Comparison of ENCODE assay signal across 34 cellular contexts in genomic region chr7:119681336-119681735, GRCh38.
"Had no signal": no experiment of that assay in that cellular context is flagged by ENCODE, and none has a peak within 500 bp of the region (broad histone marks: within the 10 kb centered on the region; RNA-seq: fewer than 3 reads in every experiment).

No MANE protein-coding gene starts in this region.

- H3K36me3 ChIP-seq: adrenal gland, brain microvascular endothelial cell, breast epithelium had no signal

- H3K9me3 ChIP-seq: adrenal gland, body of pancreas, breast epithelium had no signal

- H3K9me3 Mint-ChIP-seq: activated CD4-positive, alpha-beta T cell treated with anti-CD3 and anti-CD28 coated beads, Interleukin-2, amount 10 ng/mL, durations not matched to agents 24 days and 14 days had no signal

- ATAC-seq: activated CD8-positive, alpha-beta T cell treated with anti-CD3 and anti-CD28 coated beads for 36 hours; activated naive CD4-positive, alpha-beta T cell treated with anti-CD3 and anti-CD28 coated beads, Interleukin-2, amount 50 U/mL, for 72 hours; activated T-cell treated with anti-CD3 and anti-CD28 coated beads, Interleukin-2, amount 50 U/mL, for 4 hours; activated T-cell treated with anti-CD3 and anti-CD28 coated beads, Interleukin-2, amount 50 U/mL, for 72 hours; activated T-helper 17 cell treated with anti-CD3 and anti-CD28 coated beads, Interleukin-2, amount 50 U/mL, for 72 hours; body of pancreas had no signal

- H3K36me3 Mint-ChIP-seq: activated CD4-positive, alpha-beta memory T cell treated with anti-CD3 and anti-CD28 coated beads for 36 hours; activated naive CD4-positive, alpha-beta T cell treated with anti-CD3 and anti-CD28 coated beads, Interleukin-2, amount 50 U/mL, for 72 hours; activated naive CD8-positive, alpha-beta T cell treated with anti-CD3 and anti-CD28 coated beads for 36 hours had no signal

- H3K4me1 ChIP-seq: adrenal gland, body of pancreas, breast epithelium had no signal

- H3K4me3 ChIP-seq: adrenal gland, body of pancreas, breast epithelium had no signal

- DNase-seq: activated B cell treated with CpG ODN at 0.5 μM for 24 hours; activated CD4-positive, alpha-beta memory T cell treated with anti-CD3 and anti-CD28 coated beads for 36 hours; activated CD4-positive, alpha-beta T cell treated with anti-CD3 and anti-CD28 coated beads for 4 hours; activated CD4-positive, alpha-beta T cell treated with anti-CD3 and anti-CD28 coated beads, Interleukin-2, amount 10 ng/mL, durations not matched to agents 24 days and 14 days; activated CD4-positive, alpha-beta T cell treated with anti-CD3 and anti-CD28 coated beads, Interleukin-2, amount 50 U/mL, for 1 hour; activated CD4-positive, alpha-beta T cell treated with anti-CD3 and anti-CD28 coated beads, Interleukin-2, amount 50 U/mL, for 4 hours; activated CD4-positive, CD25-positive, alpha-beta regulatory T cell treated with anti-CD3 and anti-CD28 coated beads, Interleukin-2, amount 50 U/mL, for 72 hours; activated CD8-positive, alpha-beta memory T cell treated with anti-CD3 and anti-CD28 coated beads, Interleukin-2, amount 50 U/mL, for 4 hours; activated CD8-positive, alpha-beta T cell treated with anti-CD3 and anti-CD28 coated beads for 36 hours; activated effector memory CD4-positive, alpha-beta T cell treated with anti-CD3 and anti-CD28 coated beads, Interleukin-2, amount 50 U/mL, for 16 hours; activated gamma-delta T cell treated with Interleukin-2 at 50 U/mL for 16 hours; activated naive CD4-positive, alpha-beta T cell; activated naive CD4-positive, alpha-beta T cell treated with anti-CD3 and anti-CD28 coated beads for 36 hours; activated naive CD4-positive, alpha-beta T cell treated with anti-CD3 and anti-CD28 coated beads, Interleukin-2, amount 50 U/mL, for 16 hours; activated naive CD8-positive, alpha-beta T cell treated with anti-CD3 and anti-CD28 coated beads for 36 hours; activated T-cell treated with anti-CD3 and anti-CD28 coated beads for 4 hours; activated T-cell treated with anti-CD3 and anti-CD28 coated beads, Interleukin-2, amount 50 U/mL, for 1 hour; activated T-cell treated with anti-CD3 and anti-CD28 coated beads, Interleukin-2, amount 50 U/mL, for 4 hours; activated T-cell treated with anti-CD3 and anti-CD28 coated beads, Interleukin-2, amount 50 U/mL, for 72 hours; adrenal gland; amniotic stem cell; aorta; body of pancreas; brain microvascular endothelial cell; central memory CD4-positive, alpha-beta T cell; T-helper 2 cell; T-helper 9 cell had no signal

- H3K4me3 Mint-ChIP-seq: activated B cell treated with CpG ODN at 0.5 μM for 24 hours; activated CD4-positive, alpha-beta memory T cell treated with anti-CD3 and anti-CD28 coated beads for 36 hours; activated CD4-positive, alpha-beta T cell treated with anti-CD3 and anti-CD28 coated beads, Interleukin-2, amount 10 ng/mL, durations not matched to agents 24 days and 14 days; activated CD8-positive, alpha-beta T cell treated with anti-CD3 and anti-CD28 coated beads for 36 hours; activated naive CD4-positive, alpha-beta T cell treated with anti-CD3 and anti-CD28 coated beads for 36 hours; activated naive CD8-positive, alpha-beta T cell treated with anti-CD3 and anti-CD28 coated beads for 36 hours; activated T-cell treated with anti-CD3 and anti-CD28 coated beads, Interleukin-2, amount 50 U/mL, for 4 hours; activated T-cell treated with anti-CD3 and anti-CD28 coated beads, Interleukin-2, amount 50 U/mL, for 72 hours; activated T-helper 1 cell treated with anti-CD3 and anti-CD28 coated beads, Interleukin-12 subunit alpha, Interleukin-12 subunit beta, Interleukin-2, Interleukin-4 antibody, amounts not matched to agents 30 ng/mL and 10 ng/mL and 1 ng/mL, durations not matched to agents 14 hours and 24 hours and 36 hours; activated T-helper 17 cell treated with anti-CD3 and anti-CD28 coated beads, Interleukin-2, amount 50 U/mL, for 72 hours; T-helper 1 cell treated with Interleukin-12 subunit alpha and Interleukin-12 subunit beta and Interleukin-4 antibody, amounts not matched to agents 30 μg/mL and 1 μg/mL, for 36 hours; T-helper 2 cell treated with Interferon-gamma antibody and Interleukin-4, amounts not matched to agents 5 μg/mL and 100 μg/mL, for 36 hours had no signal

- H3K27ac Mint-ChIP-seq: activated B cell treated with CpG ODN at 0.5 μM for 24 hours; activated CD4-positive, alpha-beta memory T cell treated with anti-CD3 and anti-CD28 coated beads for 36 hours; activated CD4-positive, alpha-beta T cell treated with anti-CD3 and anti-CD28 coated beads, Interleukin-2, amount 10 ng/mL, durations not matched to agents 24 days and 14 days; activated CD8-positive, alpha-beta T cell treated with anti-CD3 and anti-CD28 coated beads for 36 hours; activated naive CD4-positive, alpha-beta T cell treated with anti-CD3 and anti-CD28 coated beads for 36 hours; activated naive CD4-positive, alpha-beta T cell treated with anti-CD3 and anti-CD28 coated beads, Interleukin-2, amount 50 U/mL, for 72 hours; activated naive CD8-positive, alpha-beta T cell treated with anti-CD3 and anti-CD28 coated beads for 36 hours; activated T-cell treated with anti-CD3 and anti-CD28 coated beads, Interleukin-2, amount 50 U/mL, for 72 hours; activated T-helper 1 cell treated with anti-CD3 and anti-CD28 coated beads, Interleukin-12 subunit alpha, Interleukin-12 subunit beta, Interleukin-2, Interleukin-4 antibody, amounts not matched to agents 30 ng/mL and 10 ng/mL and 1 ng/mL, durations not matched to agents 14 hours and 24 hours and 36 hours; activated T-helper 17 cell treated with anti-CD3 and anti-CD28 coated beads, Interleukin-2, amount 50 U/mL, for 72 hours; T-helper 1 cell treated with Interleukin-12 subunit alpha and Interleukin-12 subunit beta and Interleukin-4 antibody, amounts not matched to agents 30 μg/mL and 1 μg/mL, for 36 hours; T-helper 2 cell treated with Interferon-gamma antibody and Interleukin-4, amounts not matched to agents 5 μg/mL and 100 μg/mL, for 36 hours had no signal

- H3K27me3 ChIP-seq: adrenal gland, body of pancreas, brain microvascular endothelial cell, breast epithelium had no signal

- H3K4me1 Mint-ChIP-seq: activated B cell treated with CpG ODN at 0.5 μM for 24 hours; activated CD4-positive, alpha-beta T cell treated with anti-CD3 and anti-CD28 coated beads, Interleukin-2, amount 10 ng/mL, durations not matched to agents 24 days and 14 days; activated naive CD8-positive, alpha-beta T cell treated with anti-CD3 and anti-CD28 coated beads for 36 hours; activated T-helper 17 cell treated with anti-CD3 and anti-CD28 coated beads, Interleukin-2, amount 50 U/mL, for 72 hours had no signal

- H3K27ac ChIP-seq: adrenal gland, body of pancreas, brain microvascular endothelial cell, breast epithelium, VCaP had no signal

- H3K27me3 Mint-ChIP-seq: activated B cell treated with CpG ODN at 0.5 μM for 24 hours; activated CD4-positive, alpha-beta memory T cell treated with anti-CD3 and anti-CD28 coated beads for 36 hours; activated CD4-positive, alpha-beta T cell treated with anti-CD3 and anti-CD28 coated beads, Interleukin-2, amount 10 ng/mL, durations not matched to agents 24 days and 14 days; activated CD8-positive, alpha-beta T cell treated with anti-CD3 and anti-CD28 coated beads for 36 hours; activated naive CD8-positive, alpha-beta T cell treated with anti-CD3 and anti-CD28 coated beads for 36 hours; activated T-helper 17 cell treated with anti-CD3 and anti-CD28 coated beads, Interleukin-2, amount 50 U/mL, for 72 hours had no signal
